Comparison of ENCODE assay signal across 9 cellular contexts in genomic region chr16:75011634-75012307, GRCh38. TPM values are rescaled to one million over a fixed set of nuclear protein-coding genes. Genes with fewer than 3 reads are reported as not detected.
DNase-seq lines count a peak whose midpoint lies in the region; ATAC-seq, FAIRE-seq and TF ChIP-seq lines count a peak whose summit lies in the region.
"Had no signal": no experiment of that assay in that cellular context is flagged by ENCODE, and none has a peak within 500 bp of the region (broad histone marks: within the 10 kb centered on the region; RNA-seq: fewer than 3 reads in every experiment).

No MANE protein-coding gene starts in this region.

- ATAC-seq in GM19324 (IDR thresholded peaks at IDR 0.05; ENCODE audit: low FRiP score, unreplicated experiment), result peak; percentile 43
- peak; percentile 84 for ATAC-seq in HG03432 (IDR thresholded peaks at IDR 0.05; ENCODE audit: unreplicated experiment)
- ATAC-seq in pancreas, result peak in 3 of 4 donors; percentile 65 to 93 (median 87)

- no peak for TF ChIP-seq CTCF in BJ (IDR thresholded peaks at IDR 0.05; ENCODE audit: insufficient read depth, low read depth, low read length)
- no peak for TF ChIP-seq CTCF in epithelial cell of proximal tubule (conservative IDR thresholded peaks at IDR 0.05; ENCODE audit: low read depth, low read length)
- TF ChIP-seq CTCF in pancreas (IDR thresholded peaks at IDR 0.05), result no peak

- DNase-seq in BJ (ENCODE audit: low read depth), result peak; percentile 81
- no peak for DNase-seq in activated CD4-positive, alpha-beta T cell treated with anti-CD3 and anti-CD28 coated beads, Interleukin-2, amount 10 ng/mL, durations not matched to agents 7 days and 5 days
- peak; percentile 51 for DNase-seq in epithelial cell of proximal tubule (ENCODE audit: low read depth)
- no peak for DNase-seq in pancreas
- DNase-seq in DMS79 (lab: John Stamatoyannopoulos, UW), result no peak
- no peak for DNase-seq in cortex of kidney (lab: John Stamatoyannopoulos, UW)

- FAIRE-seq in pancreas (lab: Jason Lieb, UNC), result no peak

- H3K9me3 ChIP-seq in pancreas, result no peaks in the 10 kb centered on the region

- H3K27me3 Mint-ChIP-seq in activated CD4-positive, alpha-beta T cell treated with anti-CD3 and anti-CD28 coated beads, Interleukin-2, amount 10 ng/mL, durations not matched to agents 7 days and 5 days, result no peaks in the 10 kb centered on the region

- intact Hi-C loops in pancreas (cut with DNase I), result no loop called here

- WGBS in pancreas, 2 donors, result 45 to 52% methylated on average over 3 of the region's 3 CpGs

- no peak overlapping the region for H3K4me3 Mint-ChIP-seq in activated CD4-positive, alpha-beta T cell treated with anti-CD3 and anti-CD28 coated beads, Interleukin-2, amount 10 ng/mL, durations not matched to agents 7 days and 5 days

- CTCF ChIA-PET in BJ (lab: Yijun Ruan, JAX), result interaction anchor here (0.9 to 2.8 kb wide), 6 partner anchors 9 to 99 kb away, joined by 3 to 15 read pairs (median 6); partner anchors contain the start of gene ZNRF1
- CTCF ChIA-PET in activated CD4-positive, alpha-beta T cell treated with anti-CD3 and anti-CD28 coated beads, Interleukin-2, amount 10 ng/mL, durations not matched to agents 7 days and 5 days (lab: Charles Lee), result interaction anchor here (0.8 to 5.9 kb wide), 8 partner anchors 9 to 99 kb away, joined by 3 to 44 read pairs (median 5); partner anchors contain the start of gene ZNRF1

- H3K27ac ChIP-seq in pancreas, result peak overlapping the region in 2 of 4 donors; percentile 62 to 77

- peaks cover 0 to 12% (median 0%) of the 10 kb centered on the region in 3 donors for H3K4me1 ChIP-seq in pancreas

- POLR2A ChIA-PET in BJ (lab: Charles Lee), result interaction anchor here (0.6 kb wide), 2 partner anchors 17 to 550 kb away, joined by 3 to 4 read pairs; no protein-coding TSS in a partner anchor
- POLR2A ChIA-PET in activated CD4-positive, alpha-beta T cell treated with anti-CD3 and anti-CD28 coated beads, Interleukin-2, amount 10 ng/mL, durations not matched to agents 7 days and 5 days (lab: Charles Lee), result no interaction called here

- H3K9me3 Mint-ChIP-seq in activated CD4-positive, alpha-beta T cell treated with anti-CD3 and anti-CD28 coated beads, Interleukin-2, amount 10 ng/mL, durations not matched to agents 7 days and 5 days, result no peaks in the 10 kb centered on the region
- H3K9me3 Mint-ChIP-seq: IgD-negative memory B cell had no signal

- H3K36me3 Mint-ChIP-seq in activated CD4-positive, alpha-beta T cell treated with anti-CD3 and anti-CD28 coated beads, Interleukin-2, amount 10 ng/mL, durations not matched to agents 7 days and 5 days (ENCODE audit: low read depth), result peaks cover 10% of the 10 kb centered on the region
- H3K36me3 Mint-ChIP-seq: IgD-negative memory B cell had no signal

- H3K36me3 ChIP-seq in BJ (ENCODE audit: control insufficient read depth, insufficient read depth, low read length), result no peaks in the 10 kb centered on the region
- H3K36me3 ChIP-seq in pancreas, result no peaks in the 10 kb centered on the region

- H3K27me3 ChIP-seq in BJ (ENCODE audit: control insufficient read depth, insufficient read depth, low read length), result no peaks in the 10 kb centered on the region
- H3K27me3 ChIP-seq in pancreas, result no peaks in the 10 kb centered on the region

- H3K4me3 ChIP-seq in BJ (ENCODE audit: low read depth, low read length), result no peak overlapping the region
- no peak overlapping the region for H3K4me3 ChIP-seq in epithelial cell of proximal tubule (ENCODE audit: low read depth, low read length)
- H3K4me3 ChIP-seq in pancreas, result no peak overlapping the region

- peaks cover 29% of the 10 kb centered on the region for H3K4me1 Mint-ChIP-seq in activated CD4-positive, alpha-beta T cell treated with anti-CD3 and anti-CD28 coated beads, Interleukin-2, amount 10 ng/mL, durations not matched to agents 7 days and 5 days

- H3K27ac Mint-ChIP-seq in activated CD4-positive, alpha-beta T cell treated with anti-CD3 and anti-CD28 coated beads, Interleukin-2, amount 10 ng/mL, durations not matched to agents 7 days and 5 days, result peak overlapping the region; percentile 84

RNA-seq across cellular contexts. Expression of gene ZNRF1, which starts 12.9 kb away (rescaled TPM):
- 21.7 and 24.1 TPM in 2 replicates for polyA plus RNA-seq in BJ (2011; rRNA removed)
- polyA minus RNA-seq in BJ (2011; rRNA and poly(A)+ RNA removed), result 15.0 and 15.2 TPM in 2 replicates
- 10 to 100 TPM; 16.1 to 16.3 TPM for total RNA-seq in activated CD4-positive, alpha-beta T cell treated with anti-CD3 and anti-CD28 coated beads, Interleukin-2, amount 10 ng/mL, durations not matched to agents 7 days and 5 days
- 26.0 and 26.8 TPM in 2 replicates for total RNA-seq in epithelial cell of proximal tubule
- 10 to 100 TPM in 1 of 6 donors, 1 to 10 TPM in 5; 5.4 to 11.4 (median 8.1) TPM for total RNA-seq in pancreas
- polyA plus RNA-seq in pancreas, result 1 to 10 TPM; 5.3 to 7.9 TPM
- polyA plus RNA-seq: IgD-negative memory B cell had no signal

RNA-seq across cellular contexts. Expression of gene WDR59, which starts 26.8 kb away (rescaled TPM):
- polyA plus RNA-seq in BJ (2011; rRNA removed) (36.7 and 47.5 TPM in 2 replicates), pancreas (10 to 100 TPM; 30.0 to 62.3 TPM)
- polyA minus RNA-seq in BJ (2011; rRNA and poly(A)+ RNA removed), result 35.2 and 63.9 TPM in 2 replicates
- total RNA-seq in activated CD4-positive, alpha-beta T cell treated with anti-CD3 and anti-CD28 coated beads, Interleukin-2, amount 10 ng/mL, durations not matched to agents 7 days and 5 days, result 10 to 100 TPM; 65.8 TPM
- total RNA-seq in epithelial cell of proximal tubule (14.6 and 16.3 TPM in 2 replicates), pancreas (10 to 100 TPM; 23.0 to 43.7 (median 31.9) TPM)

Comparison
In these comparisons a context has a peak if more than half of its experiments do, and no peak if none do; other contexts are left out.
1. DNase-seq: peak in BJ (single experiment) and epithelial cell of proximal tubule (single experiment); none in activated CD4-positive, alpha-beta T cell treated with anti-CD3 and anti-CD28 coated beads, Interleukin-2, amount 10 ng/mL, durations not matched to agents 7 days and 5 days (single experiment), pancreas (0 of 6), DMS79 (single experiment) and cortex of kidney (single experiment).
2. Peak in every context shown above with its lines, with median percentiles within 50 percentile points of each other: ATAC-seq.